Comparison of ENCODE assay signal across 1 cellular context in genomic region chr10:100878291-100878910, GRCh38.
A peak's percentile ranks its signal among the peaks of the same experiment; 100 is the strongest.
TF ChIP-seq lines count a peak whose summit lies in the region.

No MANE protein-coding gene starts in this region.

TF ChIP-seq in H1, 55 proteins besides CTCF, POLR2A, EP300 and RAD21:
- no peak for TF ChIP-seq JUND (IDR thresholded peaks at IDR 0.05; ENCODE audit: low read length)
- TF ChIP-seq SIN3A (conservative IDR thresholded peaks at IDR 0.05 in 1 of 2, IDR thresholded peaks at IDR 0.05 in 1 of 2; ENCODE audit: low read depth in 1 of 2, low read length in 2 of 2) = 0 out of 4 replicates have a peak, but pooled peaks of 1 of the 2 experiments have one; percentile 50
- peak; percentile 24; the same call in 1 of the 2 replicates for TF ChIP-seq SUZ12 (IDR thresholded peaks at IDR 0.05; ENCODE audit: low read length)
- peak; percentile 45; the same call in 1 of the 2 replicates for TF ChIP-seq GABPA (IDR thresholded peaks at IDR 0.05; ENCODE audit: borderline replicate concordance, insufficient read depth, low read length)
- peak; percentile 32; the same call in 1 of the 2 replicates for TF ChIP-seq TBP (IDR thresholded peaks at IDR 0.05; ENCODE audit: low read depth, low read length)
